Comparison of ENCODE assay signal across 8 cellular contexts in the genomic region with DNA sequence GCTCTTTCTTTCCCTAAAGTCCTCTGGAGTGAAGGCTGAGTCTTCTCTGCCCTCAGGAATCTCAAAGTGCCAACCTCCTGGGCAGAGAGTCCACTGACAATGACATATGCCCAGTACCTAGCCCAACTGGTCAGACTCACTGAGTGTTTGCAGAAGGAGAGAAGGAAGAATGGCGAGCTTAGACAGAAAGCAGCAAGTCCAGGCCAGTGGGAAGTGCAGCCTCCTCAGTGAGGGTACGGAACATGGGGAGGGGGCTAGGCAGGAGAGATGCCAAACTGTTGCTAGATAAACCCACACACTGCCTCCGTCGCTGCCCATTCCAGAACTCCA. TPM values are rescaled to one million over a fixed set of nuclear protein-coding genes. Genes with fewer than 3 reads are reported as not detected.
A peak's percentile ranks its signal among the peaks of the same experiment; 100 is the strongest.
DNase-seq lines count a peak whose midpoint lies in the region; ATAC-seq, FAIRE-seq and TF ChIP-seq lines count a peak whose summit lies in the region.

No MANE protein-coding gene starts in this region.

- peak overlapping the region; percentile 76 for H3K9ac ChIP-seq in SK-N-MC (ENCODE audit: insufficient read length)

- no peak overlapping the region for H3K27ac ChIP-seq in SK-N-MC

- FAIRE-seq in urothelium cell line (lab: Jason Lieb, UNC): no peak

- H3K4me3 ChIP-seq in SK-N-MC (peak overlapping the region; percentile 95), fibroblast of the aortic adventitia (ENCODE audit: low read depth, low read length) (peak overlapping the region; percentile 93), skeletal muscle cell (ENCODE audit: low read depth, low read length) (peak overlapping the region; percentile 86)

- peaks cover 24% of the 10 kb centered on the region for H3K36me3 ChIP-seq in SK-N-MC (ENCODE audit: insufficient read depth, low read length)

- TF ChIP-seq CTCF in fibroblast of the aortic adventitia (IDR thresholded peaks at IDR 0.05; ENCODE audit: insufficient read depth, low read length): no peak

- no peak for TF ChIP-seq POLR2A in GM18505 (IDR thresholded peaks at IDR 0.05; ENCODE audit: borderline replicate concordance, extremely low read depth, insufficient read depth, insufficient read length)

- DNase-seq in SK-N-MC (ENCODE audit: low read depth, low spot score): no peak
- no peak for DNase-seq in fibroblast of the aortic adventitia (ENCODE audit: low read depth)
- DNase-seq in skeletal muscle cell (ENCODE audit: low read depth): no peak
- no peak for DNase-seq in AG20443 (ENCODE audit: low spot score)
- no peak for DNase-seq in urothelium cell line (ENCODE audit: low spot score)

- H3K9me3 ChIP-seq in SK-N-MC (ENCODE audit: low read depth, low read length): no peaks in the 10 kb centered on the region

- ATAC-seq in GM19463 (IDR thresholded peaks at IDR 0.05; ENCODE audit: unreplicated experiment) (peak; percentile 9), GM18505 (IDR thresholded peaks at IDR 0.05; ENCODE audit: unreplicated experiment) (no peak), HG03378 (IDR thresholded peaks at IDR 0.05; ENCODE audit: unreplicated experiment) (no peak)

RNA-seq across cellular contexts. Expression of a gene that starts 0.7 kb away (rescaled TPM):
- 40.8 and 88.5 TPM in 2 replicates for total RNA-seq in fibroblast of the aortic adventitia (ENCODE audit: low replicate concordance)

RNA-seq across cellular contexts. Expression of a gene that starts 23.9 kb away (rescaled TPM):
- not detected in 2 replicates for total RNA-seq in fibroblast of the aortic adventitia (ENCODE audit: low replicate concordance)

RNA-seq across cellular contexts. Expression of a gene that starts 28.3 kb away (rescaled TPM):
- not detected in 2 replicates for total RNA-seq in fibroblast of the aortic adventitia (ENCODE audit: low replicate concordance)

RNA-seq across cellular contexts. Expression of a gene that starts 30.6 kb away (rescaled TPM):
- total RNA-seq in fibroblast of the aortic adventitia (ENCODE audit: low replicate concordance): 17.3 and 32.3 TPM in 2 replicates

RNA-seq across cellular contexts. Expression of a gene that starts 38.1 kb away (rescaled TPM):
- total RNA-seq in fibroblast of the aortic adventitia (ENCODE audit: low replicate concordance): not detected in 2 replicates
